Comparison of ENCODE assay signal across 8 cellular contexts in the genomic region with DNA sequence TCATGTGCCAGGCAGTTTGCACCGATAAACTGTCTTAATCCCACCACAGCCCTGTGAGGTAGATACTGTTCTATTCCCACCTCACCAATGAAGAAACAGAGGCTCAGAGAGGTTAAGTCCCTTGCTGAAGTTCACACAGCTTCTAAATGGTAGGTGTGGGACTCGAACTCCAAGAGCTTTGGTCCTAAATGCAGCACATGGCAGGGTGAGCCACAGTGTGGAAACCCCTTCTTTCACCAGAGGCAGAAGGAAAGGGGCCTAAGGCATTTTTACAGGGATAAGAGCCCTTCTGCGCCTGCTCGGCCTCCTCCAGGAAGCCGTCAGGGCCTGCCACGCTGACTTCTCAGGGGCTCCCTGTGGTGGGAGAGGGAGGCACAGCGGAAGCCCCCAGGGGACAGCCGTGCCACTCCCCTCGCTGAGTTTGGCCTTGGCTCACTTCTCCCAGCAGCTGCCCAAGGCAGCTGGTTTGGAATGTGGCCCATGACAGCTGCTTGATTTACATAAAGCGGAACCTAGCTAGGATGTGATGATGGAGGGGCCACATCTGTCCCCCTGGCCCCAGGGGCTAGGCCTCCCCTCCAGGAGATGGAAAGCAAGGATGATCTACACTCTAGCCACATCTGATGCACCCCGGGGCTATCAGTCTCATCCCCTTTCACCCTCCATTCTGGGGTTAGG. TPM values are rescaled to one million over a fixed set of nuclear protein-coding genes. Genes with fewer than 3 reads are reported as not detected.
DNase-seq lines count a peak whose midpoint lies in the region; ATAC-seq and TF ChIP-seq lines count a peak whose summit lies in the region.
"Had no signal": no experiment of that assay in that cellular context is flagged by ENCODE, and none has a peak within 500 bp of the region (broad histone marks: within the 10 kb centered on the region; RNA-seq: fewer than 3 reads in every experiment).

No MANE protein-coding gene starts in this region.

- no peaks in the 10 kb centered on the region for H3K9me3 Mint-ChIP-seq in activated T-helper 17 cell treated with anti-CD3 and anti-CD28 coated beads, Interleukin-2, amount 50 U/mL, for 72 hours

- no peaks in the 10 kb centered on the region for H3K27me3 ChIP-seq in spleen (replicated peaks in 1 of 7)

- TF ChIP-seq POLR2A in spleen (IDR thresholded peaks at IDR 0.05) (no peak), lower leg skin (IDR thresholded peaks at IDR 0.05) (no peak)

- H3K4me3 ChIP-seq in spleen (peak overlapping the region in 1 of 8 donors; percentile 7), lower leg skin (ENCODE audit: low read depth, poor library complexity, severe bottlenecking) (no peak overlapping the region)
- H3K4me3 ChIP-seq: skin epidermis had no signal

- ATAC-seq in GM19324 (IDR thresholded peaks at IDR 0.05; ENCODE audit: low FRiP score, unreplicated experiment) (peak; percentile 32), HG03045 (IDR thresholded peaks at IDR 0.05; ENCODE audit: unreplicated experiment) (peak; percentile 25)
- ATAC-seq in activated T-helper 17 cell treated with anti-CD3 and anti-CD28 coated beads, Interleukin-2, amount 50 U/mL, for 72 hours (replicated peaks) = no peak

- H3K36me3 Mint-ChIP-seq in activated T-helper 17 cell treated with anti-CD3 and anti-CD28 coated beads, Interleukin-2, amount 50 U/mL, for 72 hours (ENCODE audit: low read depth) = peaks cover 100% of the 10 kb centered on the region

- H3K36me3 ChIP-seq in spleen = peaks cover 0 to 82% (median 8%) of the 10 kb centered on the region in 6 donors

- H3K9me3 ChIP-seq in spleen = no peaks in the 10 kb centered on the region

- H3K27ac ChIP-seq in spleen = peak overlapping the region in 6 of 8 donors; percentile 23 to 87 (median 68)

- peak overlapping the region; percentile 63 for H3K4me3 Mint-ChIP-seq in activated T-helper 17 cell treated with anti-CD3 and anti-CD28 coated beads, Interleukin-2, amount 50 U/mL, for 72 hours

- TF ChIP-seq CTCF in spleen (IDR thresholded peaks at IDR 0.05 in 8 of 11, conservative IDR thresholded peaks at IDR 0.05 in 3 of 11) = no peak
- no peak for TF ChIP-seq CTCF in lower leg skin (IDR thresholded peaks at IDR 0.05)

- H3K27me3 Mint-ChIP-seq in activated T-helper 17 cell treated with anti-CD3 and anti-CD28 coated beads, Interleukin-2, amount 50 U/mL, for 72 hours = no peaks in the 10 kb centered on the region

- WGBS in spleen, 5 donors = 51 to 59% (median 54%) methylated on average over 5 to 11 of the region's 11 CpGs
- 53 to 76% methylated on average over 5 to 11 of the region's 11 CpGs for WGBS in lower leg skin, 2 donors

- peaks cover 37 to 94% (median 80%) of the 10 kb centered on the region in 6 donors for H3K4me1 ChIP-seq in spleen

- H3K27ac Mint-ChIP-seq in activated T-helper 17 cell treated with anti-CD3 and anti-CD28 coated beads, Interleukin-2, amount 50 U/mL, for 72 hours = peak overlapping the region; percentile 86

- intact Hi-C loops in spleen (cut with DNase I; ENCODE audit: low total_unique reads) = loop anchor here (5.0 kb wide), 1 partner anchor 34 kb away; the partner anchor contains the start of gene CD82
- intact Hi-C loops in lower leg skin (cut with DNase I; ENCODE audit: low total_unique reads) = no loop called here

- peaks cover 44% of the 10 kb centered on the region for H3K4me1 Mint-ChIP-seq in activated T-helper 17 cell treated with anti-CD3 and anti-CD28 coated beads, Interleukin-2, amount 50 U/mL, for 72 hours

- DNase-seq in spleen (peak; percentile 88), mucosa of gallbladder (ENCODE audit: low spot score) (no peak), COLO829 (ENCODE audit: low spot score) (no peak), lower leg skin (ENCODE audit: low spot score in 2 of 2) (no peak)

RNA-seq across cellular contexts. Expression of gene CD82, which starts 35.4 kb away (rescaled TPM):
- 100 to 1,000 TPM; 147 to 620 TPM for total RNA-seq in activated T-helper 17 cell treated with anti-CD3 and anti-CD28 coated beads, Interleukin-2, amount 50 U/mL, for 72 hours
- total RNA-seq in spleen = 100 to 1,000 TPM in 4 of 7 donors, 10 to 100 TPM in 3; 65.3 to 174 (median 125) TPM
- 100 to 1,000 TPM in 1 of 3 donors, 10 to 100 TPM in 2; 27.8 to 111 (median 35.3) TPM for polyA plus RNA-seq in spleen
- total RNA-seq in mucosa of gallbladder = 152 TPM
- total RNA-seq in lower leg skin = 10 to 100 TPM; 47.1 to 95.4 (median 76.6) TPM
